ENCODE assay signal across 1 cellular context in genomic region chr14:61042220-61042619, GRCh38.
TF ChIP-seq lines count a peak whose summit lies in the region.

No MANE protein-coding gene starts in this region.

TF ChIP-seq in HepG2, 621 proteins besides CTCF, POLR2A, EP300 and RAD21 (continued from another document and continues in another):
- TF ChIP-seq ZHX2 (IDR thresholded peaks at IDR 0.05; ENCODE audit: low read depth) = no peak
- TF ChIP-seq ZHX2 (CRISPR knock-in tag; IDR thresholded peaks at IDR 0.05; ENCODE audit: borderline replicate concordance) = no peak
- peak; percentile 89 for TF ChIP-seq ARID3A (IDR thresholded peaks at IDR 0.05; ENCODE audit: low read depth, low read length)
- TF ChIP-seq, protein P1, sequence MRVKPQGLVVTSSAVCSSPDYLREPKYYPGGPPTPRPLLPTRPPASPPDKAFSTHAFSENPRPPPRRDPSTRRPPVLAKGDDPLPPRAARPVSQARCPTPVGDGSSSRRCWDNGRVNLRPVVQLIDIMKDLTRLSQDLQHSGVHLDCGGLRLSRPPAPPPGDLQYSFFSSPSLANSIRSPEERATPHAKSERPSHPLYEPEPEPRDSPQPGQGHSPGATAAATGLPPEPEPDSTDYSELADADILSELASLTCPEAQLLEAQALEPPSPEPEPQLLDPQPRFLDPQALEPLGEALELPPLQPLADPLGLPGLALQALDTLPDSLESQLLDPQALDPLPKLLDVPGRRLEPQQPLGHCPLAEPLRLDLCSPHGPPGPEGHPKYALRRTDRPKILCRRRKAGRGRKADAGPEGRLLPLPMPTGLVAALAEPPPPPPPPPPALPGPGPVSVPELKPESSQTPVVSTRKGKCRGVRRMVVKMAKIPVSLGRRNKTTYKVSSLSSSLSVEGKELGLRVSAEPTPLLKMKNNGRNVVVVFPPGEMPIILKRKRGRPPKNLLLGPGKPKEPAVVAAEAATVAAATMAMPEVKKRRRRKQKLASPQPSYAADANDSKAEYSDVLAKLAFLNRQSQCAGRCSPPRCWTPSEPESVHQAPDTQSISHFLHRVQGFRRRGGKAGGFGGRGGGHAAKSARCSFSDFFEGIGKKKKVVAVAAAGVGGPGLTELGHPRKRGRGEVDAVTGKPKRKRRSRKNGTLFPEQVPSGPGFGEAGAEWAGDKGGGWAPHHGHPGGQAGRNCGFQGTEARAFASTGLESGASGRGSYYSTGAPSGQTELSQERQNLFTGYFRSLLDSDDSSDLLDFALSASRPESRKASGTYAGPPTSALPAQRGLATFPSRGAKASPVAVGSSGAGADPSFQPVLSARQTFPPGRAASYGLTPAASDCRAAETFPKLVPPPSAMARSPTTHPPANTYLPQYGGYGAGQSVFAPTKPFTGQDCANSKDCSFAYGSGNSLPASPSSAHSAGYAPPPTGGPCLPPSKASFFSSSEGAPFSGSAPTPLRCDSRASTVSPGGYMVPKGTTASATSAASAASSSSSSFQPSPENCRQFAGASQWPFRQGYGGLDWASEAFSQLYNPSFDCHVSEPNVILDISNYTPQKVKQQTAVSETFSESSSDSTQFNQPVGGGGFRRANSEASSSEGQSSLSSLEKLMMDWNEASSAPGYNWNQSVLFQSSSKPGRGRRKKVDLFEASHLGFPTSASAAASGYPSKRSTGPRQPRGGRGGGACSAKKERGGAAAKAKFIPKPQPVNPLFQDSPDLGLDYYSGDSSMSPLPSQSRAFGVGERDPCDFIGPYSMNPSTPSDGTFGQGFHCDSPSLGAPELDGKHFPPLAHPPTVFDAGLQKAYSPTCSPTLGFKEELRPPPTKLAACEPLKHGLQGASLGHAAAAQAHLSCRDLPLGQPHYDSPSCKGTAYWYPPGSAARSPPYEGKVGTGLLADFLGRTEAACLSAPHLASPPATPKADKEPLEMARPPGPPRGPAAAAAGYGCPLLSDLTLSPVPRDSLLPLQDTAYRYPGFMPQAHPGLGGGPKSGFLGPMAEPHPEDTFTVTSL (CRISPR knock-in tag; IDR thresholded peaks at IDR 0.05; ENCODE audit: borderline replicate concordance) = peak; percentile 91; the same call in 1 of the 2 replicates
- TF ChIP-seq ZNF333 (CRISPR knock-in tag; IDR thresholded peaks at IDR 0.05; ENCODE audit: borderline replicate concordance) = no peak
- no peak for TF ChIP-seq ZNF580 (CRISPR knock-in tag; IDR thresholded peaks at IDR 0.05; ENCODE audit: borderline replicate concordance, low read depth)
- no peak for TF ChIP-seq CSRNP1 (CRISPR knock-in tag; IDR thresholded peaks at IDR 0.05)
- no peak for TF ChIP-seq ZNF34 (CRISPR knock-in tag; IDR thresholded peaks at IDR 0.05; ENCODE audit: borderline replicate concordance)
- TF ChIP-seq ZNF678 (CRISPR knock-in tag; IDR thresholded peaks at IDR 0.05) = no peak
- TF ChIP-seq ZFP41 (CRISPR knock-in tag; IDR thresholded peaks at IDR 0.05; ENCODE audit: borderline replicate concordance) = no peak
- TF ChIP-seq DNMT1 (CRISPR knock-in tag; IDR thresholded peaks at IDR 0.05) = no peak
- TF ChIP-seq, protein P2, sequence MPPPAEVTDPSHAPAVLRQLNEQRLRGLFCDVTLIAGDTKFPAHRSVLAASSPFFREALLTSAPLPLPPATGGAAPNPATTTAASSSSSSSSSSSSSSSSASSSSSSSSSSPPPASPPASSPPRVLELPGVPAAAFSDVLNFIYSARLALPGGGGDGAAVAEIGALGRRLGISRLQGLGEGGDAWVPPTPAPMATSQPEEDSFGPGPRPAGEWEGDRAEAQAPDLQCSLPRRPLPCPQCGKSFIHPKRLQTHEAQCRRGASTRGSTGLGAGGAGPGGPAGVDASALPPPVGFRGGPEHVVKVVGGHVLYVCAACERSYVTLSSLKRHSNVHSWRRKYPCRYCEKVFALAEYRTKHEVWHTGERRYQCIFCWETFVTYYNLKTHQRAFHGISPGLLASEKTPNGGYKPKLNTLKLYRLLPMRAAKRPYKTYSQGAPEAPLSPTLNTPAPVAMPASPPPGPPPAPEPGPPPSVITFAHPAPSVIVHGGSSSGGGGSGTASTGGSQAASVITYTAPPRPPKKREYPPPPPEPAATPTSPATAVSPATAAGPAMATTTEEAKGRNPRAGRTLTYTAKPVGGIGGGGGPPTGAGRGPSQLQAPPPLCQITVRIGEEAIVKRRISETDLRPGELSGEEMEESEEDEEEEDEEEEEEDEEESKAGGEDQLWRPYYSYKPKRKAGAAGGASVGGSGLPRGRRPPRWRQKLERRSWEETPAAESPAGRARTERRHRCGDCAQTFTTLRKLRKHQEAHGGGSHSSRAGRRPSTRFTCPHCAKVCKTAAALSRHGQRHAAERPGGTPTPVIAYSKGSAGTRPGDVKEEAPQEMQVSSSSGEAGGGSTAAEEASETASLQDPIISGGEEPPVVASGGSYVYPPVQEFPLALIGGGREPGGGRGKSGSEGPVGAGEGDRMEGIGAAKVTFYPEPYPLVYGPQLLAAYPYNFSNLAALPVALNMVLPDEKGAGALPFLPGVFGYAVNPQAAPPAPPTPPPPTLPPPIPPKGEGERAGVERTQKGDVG (CRISPR knock-in tag; IDR thresholded peaks at IDR 0.05; ENCODE audit: borderline replicate concordance) = no peak
- no peak for TF ChIP-seq ZNF773 (CRISPR knock-in tag; IDR thresholded peaks at IDR 0.05; ENCODE audit: borderline replicate concordance)
- TF ChIP-seq TSC22D2 (CRISPR knock-in tag; IDR thresholded peaks at IDR 0.05; ENCODE audit: borderline replicate concordance) = no peak
- no peak for TF ChIP-seq ZNF784 (CRISPR knock-in tag; IDR thresholded peaks at IDR 0.05; ENCODE audit: borderline replicate concordance)
- no peak for TF ChIP-seq ARNT2 (CRISPR knock-in tag; IDR thresholded peaks at IDR 0.05; ENCODE audit: low read depth)
- no peak for TF ChIP-seq ARHGAP35 (CRISPR knock-in tag; IDR thresholded peaks at IDR 0.05; ENCODE audit: borderline replicate concordance)
- TF ChIP-seq ZNF460 (CRISPR knock-in tag; IDR thresholded peaks at IDR 0.05; ENCODE audit: borderline replicate concordance) = no peak
- TF ChIP-seq DBP (CRISPR knock-in tag; IDR thresholded peaks at IDR 0.05; ENCODE audit: not compliant biosample characterization) = no peak
- TF ChIP-seq ZMAT3 (CRISPR knock-in tag; conservative IDR thresholded peaks at IDR 0.05) = no peak
- TF ChIP-seq, protein P3, sequence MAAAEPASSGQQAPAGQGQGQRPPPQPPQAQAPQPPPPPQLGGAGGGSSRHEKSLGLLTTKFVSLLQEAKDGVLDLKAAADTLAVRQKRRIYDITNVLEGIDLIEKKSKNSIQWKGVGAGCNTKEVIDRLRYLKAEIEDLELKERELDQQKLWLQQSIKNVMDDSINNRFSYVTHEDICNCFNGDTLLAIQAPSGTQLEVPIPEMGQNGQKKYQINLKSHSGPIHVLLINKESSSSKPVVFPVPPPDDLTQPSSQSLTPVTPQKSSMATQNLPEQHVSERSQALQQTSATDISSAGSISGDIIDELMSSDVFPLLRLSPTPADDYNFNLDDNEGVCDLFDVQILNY (CRISPR knock-in tag; conservative IDR thresholded peaks at IDR 0.05) = no peak
- no peak for TF ChIP-seq MTA3 (CRISPR knock-in tag; IDR thresholded peaks at IDR 0.05)
- no peak for TF ChIP-seq NCOR1 (IDR thresholded peaks at IDR 0.05; ENCODE audit: borderline replicate concordance, low read length)
- TF ChIP-seq, protein P4, sequence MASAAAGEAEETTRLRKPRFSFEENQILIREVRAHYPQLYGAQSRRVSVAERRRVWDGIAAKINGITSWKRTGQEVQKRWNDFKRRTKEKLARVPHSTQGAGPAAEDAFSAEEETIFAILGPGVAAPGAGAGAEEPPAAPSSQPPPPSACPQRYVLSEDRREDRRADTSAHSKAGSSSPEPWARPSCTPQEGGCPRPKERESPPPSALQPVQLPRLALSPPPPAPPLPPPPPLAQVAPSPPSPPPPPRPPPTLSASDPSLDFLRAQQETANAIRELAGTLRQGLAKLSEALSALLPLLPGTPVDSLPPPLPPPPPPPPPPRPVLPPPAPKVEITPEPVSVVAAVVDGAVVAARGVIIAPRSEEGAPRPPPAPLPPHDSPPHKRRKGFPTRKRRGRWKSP (CRISPR knock-in tag; IDR thresholded peaks at IDR 0.05) = peak; percentile 34; the same call in 1 of the 2 replicates
- TF ChIP-seq KLF13 (CRISPR knock-in tag; IDR thresholded peaks at IDR 0.05) = no peak
- no peak for TF ChIP-seq TBP (CRISPR knock-in tag; IDR thresholded peaks at IDR 0.05)
- peak; percentile 90 for TF ChIP-seq BCL6 (CRISPR knock-in tag; IDR thresholded peaks at IDR 0.05)
- TF ChIP-seq, protein P5, sequence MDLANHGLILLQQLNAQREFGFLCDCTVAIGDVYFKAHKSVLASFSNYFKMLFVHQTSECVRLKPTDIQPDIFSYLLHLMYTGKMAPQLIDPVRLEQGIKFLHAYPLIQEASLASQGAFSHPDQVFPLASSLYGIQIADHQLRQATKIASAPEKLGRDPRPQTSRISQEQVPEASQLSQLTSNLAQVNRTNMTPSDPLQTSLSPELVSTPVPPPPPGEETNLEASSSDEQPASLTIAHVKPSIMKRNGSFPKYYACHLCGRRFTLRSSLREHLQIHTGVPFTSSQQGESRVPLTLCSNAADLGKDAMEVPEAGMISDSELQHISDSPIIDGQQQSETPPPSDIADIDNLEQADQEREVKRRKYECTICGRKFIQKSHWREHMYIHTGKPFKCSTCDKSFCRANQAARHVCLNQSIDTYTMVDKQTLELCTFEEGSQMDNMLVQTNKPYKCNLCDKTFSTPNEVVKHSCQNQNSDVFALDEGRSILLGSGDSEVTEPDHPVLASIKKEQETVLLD (CRISPR knock-in tag; IDR thresholded peaks at IDR 0.05; ENCODE audit: low read depth) = no peak
- TF ChIP-seq SRF (IDR thresholded peaks at IDR 0.05; ENCODE audit: low read depth, low read length) = no peak
- no peak for TF ChIP-seq HES4 (CRISPR knock-in tag; IDR thresholded peaks at IDR 0.05; ENCODE audit: borderline replicate concordance)
- TF ChIP-seq ZNF558 (CRISPR knock-in tag; IDR thresholded peaks at IDR 0.05; ENCODE audit: borderline replicate concordance) = no peak
